ENCODE assay signal across 9 cellular contexts in genomic region chr18:9771261-9771976, GRCh38.
DNase-seq lines count a peak whose midpoint lies in the region; ATAC-seq and TF ChIP-seq lines count a peak whose summit lies in the region.
"Had no signal": no experiment of that assay in that cellular context is flagged by ENCODE, and none has a peak within 500 bp of the region (broad histone marks: within the 10 kb centered on the region; RNA-seq: fewer than 3 reads in every experiment).

No MANE protein-coding gene starts in this region.

- TF ChIP-seq POLR2A in adrenal gland (IDR thresholded peaks at IDR 0.05): peak in 1 of 2 donors; percentile 24

- DNase-seq in NCI-H1694 (lab: John Stamatoyannopoulos, UW) (peak; percentile 24), NCI-H1694 treated with DMSO at 0.1 percent for 48 hours (lab: John Stamatoyannopoulos, UW) (no peak), adrenal gland (peak; percentile 88 to 95 (median 90)), right atrium auricular region (ENCODE audit: low spot score) (peak; percentile 90), pulmonary artery endothelial cell (ENCODE audit: low read depth, low spot score) (peak; percentile 43), COR-L47 (lab: John Stamatoyannopoulos, UW) (no peak)

- peak; percentile 97 to 99 (median 98) for TF ChIP-seq CTCF in adrenal gland (IDR thresholded peaks at IDR 0.05)
- TF ChIP-seq CTCF in right atrium auricular region (IDR thresholded peaks at IDR 0.05): peak; percentile 98 to 100

- H3K4me1 ChIP-seq in adrenal gland (replicated peaks in 1 of 2): peaks cover 54 to 66% of the 10 kb centered on the region in 2 donors
- peaks cover 0 to 14% of the 10 kb centered on the region in 2 donors for H3K4me1 ChIP-seq in right atrium auricular region

- WGBS in adrenal gland, 4 donors: 13 to 16% (median 14%) methylated on average over 18 of the region's 18 CpGs

- H3K27me3 ChIP-seq in adrenal gland: no peaks in the 10 kb centered on the region
- H3K27me3 ChIP-seq in right atrium auricular region: no peaks in the 10 kb centered on the region
- H3K27me3 ChIP-seq: BLaER1 treated with 17β-estradiol and CSF1 and Interleukin-3, amounts not matched to agents 10 nM and 100 nM had no signal

- ATAC-seq in HG03432 (IDR thresholded peaks at IDR 0.05; ENCODE audit: unreplicated experiment) (peak; percentile 73), SK-N-SH treated with all-trans-retinoic acid at 6 μM for 48 hours (peak; percentile 99)

- no peaks in the 10 kb centered on the region for H3K9me3 ChIP-seq in adrenal gland (replicated peaks in 1 of 3)
- H3K9me3 ChIP-seq in right atrium auricular region: no peaks in the 10 kb centered on the region

- peak overlapping the region; percentile 62 to 85 (median 71) for H3K27ac ChIP-seq in adrenal gland
- peak overlapping the region in 1 of 2 donors; percentile 53 for H3K27ac ChIP-seq in right atrium auricular region

- no peaks in the 10 kb centered on the region for H3K36me3 ChIP-seq in adrenal gland (replicated peaks in 1 of 2)
- H3K36me3 ChIP-seq in right atrium auricular region: no peaks in the 10 kb centered on the region

- intact Hi-C loops in adrenal gland (cut with DNase I): loop anchor here in 1 of 2 donors (10.0 kb wide), 1 partner anchor 57 kb away; no protein-coding TSS in a partner anchor

- no peak overlapping the region for H3K4me3 ChIP-seq in adrenal gland
- H3K4me3 ChIP-seq in right atrium auricular region: peak overlapping the region in 1 of 2 donors; percentile 3
- H3K4me3 ChIP-seq: BLaER1 treated with 17β-estradiol and CSF1 and Interleukin-3, amounts not matched to agents 10 nM and 100 nM had no signal

TF ChIP-seq in SK-N-SH treated with all-trans-retinoic acid at 6 μM for 48 hours, 23 proteins besides CTCF, POLR2A, EP300 and RAD21:
- TF ChIP-seq ZNF70 (CRISPR knock-in tag; IDR thresholded peaks at IDR 0.05): no peak

Comparison
In these comparisons a context has a peak if more than half of its experiments do, and no peak if none do; other contexts are left out.
1. DNase-seq: peak in NCI-H1694 (single experiment), adrenal gland (7 of 7), right atrium auricular region (single experiment) and pulmonary artery endothelial cell (single experiment); none in NCI-H1694 treated with DMSO at 0.1 percent for 48 hours (single experiment) and COR-L47 (single experiment).